ENCODE assay signal across 33 cellular contexts in genomic region chr1:172125812-172126430, GRCh38.
"Had no signal": no experiment of that assay in that cellular context is flagged by ENCODE, and none has a peak within 500 bp of the region (broad histone marks: within the 10 kb centered on the region; RNA-seq: fewer than 3 reads in every experiment).

No MANE protein-coding gene starts in this region.

- H3K27ac Mint-ChIP-seq: activated B cell treated with CpG ODN at 0.5 μM for 24 hours; activated CD4-positive, alpha-beta memory T cell treated with anti-CD3 and anti-CD28 coated beads for 36 hours; activated naive CD4-positive, alpha-beta T cell treated with anti-CD3 and anti-CD28 coated beads for 36 hours; activated naive CD4-positive, alpha-beta T cell treated with anti-CD3 and anti-CD28 coated beads, Interleukin-2, amount 50 U/mL, for 72 hours; activated T-helper 1 cell treated with anti-CD3 and anti-CD28 coated beads, Interleukin-12 subunit alpha, Interleukin-12 subunit beta, Interleukin-2, Interleukin-4 antibody, amounts not matched to agents 30 ng/mL and 10 ng/mL and 1 ng/mL, durations not matched to agents 14 hours and 24 hours and 36 hours; T-cell; T-helper 17 cell had no signal

- H3K9me3 ChIP-seq: adrenal gland, body of pancreas, breast epithelium had no signal

- H3K27me3 ChIP-seq: adrenal gland, body of pancreas, breast epithelium had no signal

- H3K27ac ChIP-seq: body of pancreas, breast epithelium, RWPE1, VCaP had no signal

- H3K4me3 ChIP-seq: adrenal gland, body of pancreas, breast epithelium had no signal

- H3K4me3 Mint-ChIP-seq: activated B cell treated with CpG ODN at 0.5 μM for 24 hours; activated CD4-positive, alpha-beta memory T cell treated with anti-CD3 and anti-CD28 coated beads for 36 hours; activated naive CD4-positive, alpha-beta T cell treated with anti-CD3 and anti-CD28 coated beads for 36 hours; activated T-cell treated with anti-CD3 and anti-CD28 coated beads, Interleukin-2, amount 50 U/mL, for 4 hours; activated T-helper 1 cell treated with anti-CD3 and anti-CD28 coated beads, Interleukin-12 subunit alpha, Interleukin-12 subunit beta, Interleukin-2, Interleukin-4 antibody, amounts not matched to agents 30 ng/mL and 10 ng/mL and 1 ng/mL, durations not matched to agents 14 hours and 24 hours and 36 hours; T-cell; T-helper 17 cell had no signal

- H3K27me3 Mint-ChIP-seq: activated B cell treated with CpG ODN at 0.5 μM for 24 hours; activated CD4-positive, alpha-beta memory T cell treated with anti-CD3 and anti-CD28 coated beads for 36 hours; T-cell; T-helper 17 cell had no signal

- ATAC-seq: activated naive CD4-positive, alpha-beta T cell treated with anti-CD3 and anti-CD28 coated beads, Interleukin-2, amount 50 U/mL, for 72 hours; activated T-cell treated with anti-CD3 and anti-CD28 coated beads, Interleukin-2, amount 50 U/mL, for 4 hours; body of pancreas; PC-3; Right ventricle myocardium inferior; T-cell; T-helper 17 cell had no signal

- H3K4me1 ChIP-seq: body of pancreas, breast epithelium had no signal

- H3K36me3 ChIP-seq: adrenal gland, breast epithelium had no signal

- H3K36me3 Mint-ChIP-seq: activated CD4-positive, alpha-beta memory T cell treated with anti-CD3 and anti-CD28 coated beads for 36 hours; activated naive CD4-positive, alpha-beta T cell treated with anti-CD3 and anti-CD28 coated beads, Interleukin-2, amount 50 U/mL, for 72 hours; T-cell had no signal

- DNase-seq: activated B cell treated with CpG ODN at 0.5 μM for 24 hours; activated CD4-positive, alpha-beta memory T cell treated with anti-CD3 and anti-CD28 coated beads for 36 hours; activated CD4-positive, alpha-beta T cell treated with anti-CD3 and anti-CD28 coated beads for 4 hours; activated CD4-positive, alpha-beta T cell treated with anti-CD3 and anti-CD28 coated beads, Interleukin-2, amount 50 U/mL, for 1 hour; activated CD4-positive, CD25-positive, alpha-beta regulatory T cell treated with anti-CD3 and anti-CD28 coated beads, Interleukin-2, amount 50 U/mL, for 72 hours; activated CD8-positive, alpha-beta memory T cell treated with anti-CD3 and anti-CD28 coated beads, Interleukin-2, amount 50 U/mL, for 4 hours; activated gamma-delta T cell treated with Interleukin-2 at 50 U/mL for 16 hours; activated naive CD4-positive, alpha-beta T cell treated with anti-CD3 and anti-CD28 coated beads for 36 hours; activated T-cell treated with anti-CD3 and anti-CD28 coated beads for 4 hours; activated T-cell treated with anti-CD3 and anti-CD28 coated beads, Interleukin-2, amount 50 U/mL, for 4 hours; adrenal gland; body of pancreas; NCI-H1105; NCI-H1436 treated with DMSO at 0.1 percent for 48 hours; NCI-H1694 treated with DMSO at 0.1 percent for 48 hours; NCI-H2029; NCI-H2171 treated with DMSO at 0.1 percent for 48 hours; NCI-H2227 treated with DMSO at 0.1 percent for 48 hours; NCI-H446; NCI-H510A treated with DMSO at 0.1 percent for 48 hours; NCI-H82; NK-92 treated with Interleukin-12 subunit alpha and Interleukin-12 subunit beta, amount 100 ng/mL, for 24 hours; PC-3; SIG-M5; T-cell; T-helper 17 cell; T-helper 9 cell had no signal

- H3K9me3 Mint-ChIP-seq: activated B cell treated with CpG ODN at 0.5 μM for 24 hours; activated CD4-positive, alpha-beta memory T cell treated with anti-CD3 and anti-CD28 coated beads for 36 hours; activated naive CD4-positive, alpha-beta T cell treated with anti-CD3 and anti-CD28 coated beads for 36 hours; activated T-cell treated with anti-CD3 and anti-CD28 coated beads, Interleukin-2, amount 50 U/mL, for 4 hours; T-cell had no signal
